Comparison of ENCODE assay signal across 8 cellular contexts in the genomic region with DNA sequence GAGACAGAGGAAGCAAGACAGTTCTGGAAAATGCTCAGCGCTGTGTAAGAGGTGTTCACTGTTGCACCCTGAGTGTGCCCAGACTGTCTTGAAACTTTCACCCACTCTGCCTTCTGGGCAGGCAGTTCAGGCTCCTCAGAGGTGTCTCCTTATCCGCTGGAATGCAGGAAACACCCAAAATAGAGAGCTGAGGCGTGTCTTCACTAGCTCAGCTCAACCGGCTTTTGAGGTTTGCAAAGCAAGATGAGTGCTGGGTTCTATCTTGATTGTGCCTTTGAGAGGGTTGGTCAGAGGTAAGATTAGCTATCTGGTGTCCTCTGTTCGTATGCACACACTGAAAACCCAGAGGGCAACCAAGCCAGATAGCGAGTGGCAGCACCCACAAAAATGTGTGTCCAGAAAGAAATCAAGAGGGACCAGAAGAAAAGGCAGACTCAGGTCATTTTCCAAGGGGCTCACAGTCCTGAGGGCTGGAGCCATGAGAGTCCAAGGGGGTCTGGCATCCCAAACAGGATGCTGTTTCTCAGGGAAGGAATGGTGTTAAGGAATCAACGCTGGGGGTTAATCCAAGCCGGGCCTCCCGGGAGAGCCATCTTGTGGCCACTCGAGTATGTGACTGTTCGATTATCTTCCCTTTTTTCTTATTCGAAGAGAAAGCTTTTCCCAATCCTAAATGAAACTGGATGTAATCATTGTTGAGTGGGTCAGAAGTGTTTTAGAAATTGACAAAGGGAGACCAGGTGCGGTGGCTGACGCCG. TPM values are rescaled to one million over a fixed set of nuclear protein-coding genes. Genes with fewer than 3 reads are reported as not detected.
A peak's percentile ranks its signal among the peaks of the same experiment; 100 is the strongest.
DNase-seq lines count a peak whose midpoint lies in the region; ATAC-seq and TF ChIP-seq lines count a peak whose summit lies in the region.

No MANE protein-coding gene starts in this region.

- no peak overlapping the region for H2BK12ac ChIP-seq in H9 (ENCODE audit: insufficient read length, low read depth, low read length)

- no peak overlapping the region for H2AK5ac ChIP-seq in H9 (ENCODE audit: insufficient read length, low read length)

- H3K27ac Mint-ChIP-seq in H9: peak overlapping the region in 1 of 3 experiments; percentile 75; a peak in 2 of 7 replicates

- no peaks in the 10 kb centered on the region for H3K9me3 ChIP-seq in A673 (ENCODE audit: low read depth, low read length, poor library complexity, severe bottlenecking)
- H3K9me3 ChIP-seq in H9 (ENCODE audit: control insufficient read depth, low read depth, low read length): no peaks in the 10 kb centered on the region
- no peaks in the 10 kb centered on the region for H3K9me3 ChIP-seq in adrenal gland (replicated peaks in 1 of 3)

- H4K5ac ChIP-seq in H9 (ENCODE audit: insufficient read length, low read depth, low read length): no peak overlapping the region

- no peaks in the 10 kb centered on the region for H3K79me2 ChIP-seq in H9 (ENCODE audit: insufficient read depth, low read length)

- H3K36me3 ChIP-seq in A673 (ENCODE audit: insufficient read depth, low read length, poor library complexity, severe bottlenecking): no peaks in the 10 kb centered on the region
- no peaks in the 10 kb centered on the region for H3K36me3 ChIP-seq in adrenal gland (replicated peaks in 1 of 2)

- no peak overlapping the region for H2BK20ac ChIP-seq in H9 (ENCODE audit: low read depth, low read length, poor library complexity, severe bottlenecking)

- H3K4me2 ChIP-seq in H9 (ENCODE audit: insufficient read depth, insufficient read length, low read length): no peak overlapping the region

- peak; percentile 35 for DNase-seq in A673 (ENCODE audit: low spot score)
- peak; percentile 62 for DNase-seq in H9
- no peak for DNase-seq in adrenal gland
- DNase-seq in inferior parietal cortex (ENCODE audit: extremely low spot score): peak; percentile 26
- no peak for DNase-seq in NCI-H524 (lab: John Stamatoyannopoulos, UW)
- no peak for DNase-seq in COR-L47 (lab: John Stamatoyannopoulos, UW)

- peaks cover 39 to 50% of the 10 kb centered on the region in 2 experiments for H3K4me1 Mint-ChIP-seq in H9

- H3K23ac ChIP-seq in H9 (ENCODE audit: insufficient read length, low read depth, low read length): no peak overlapping the region

- peaks cover 36% of the 10 kb centered on the region for H3K27me3 Mint-ChIP-seq in H9 (ENCODE audit: low read depth)

- H3K4ac ChIP-seq in H9 (ENCODE audit: low read depth, low read length): no peak overlapping the region

- no peak overlapping the region for H2BK120ac ChIP-seq in H9 (ENCODE audit: low read depth, low read length, poor library complexity, severe bottlenecking)

- no peak overlapping the region for H2BK15ac ChIP-seq in H9 (ENCODE audit: low read depth, low read length)

- no peak overlapping the region for H3K4me3 Mint-ChIP-seq in H9

- no peak overlapping the region for H3K56ac ChIP-seq in H9 (ENCODE audit: insufficient read length, low read depth, low read length)

- no peak overlapping the region for H3K4me3 ChIP-seq in A673 (ENCODE audit: low read depth, low read length, poor library complexity, severe bottlenecking)
- H3K4me3 ChIP-seq in adrenal gland: no peak overlapping the region

- TF ChIP-seq POLR2A in adrenal gland (IDR thresholded peaks at IDR 0.05): no peak

- no peak overlapping the region for H4K91ac ChIP-seq in H9 (ENCODE audit: insufficient read length, low read depth, low read length)

- H4K8ac ChIP-seq in H9 (replicated peaks; ENCODE audit: insufficient read length, low read depth, low read length): no peak overlapping the region

- no peak overlapping the region for H3K14ac ChIP-seq in H9 (ENCODE audit: insufficient read depth, low read length)

- no peaks in the 10 kb centered on the region for H4K20me1 ChIP-seq in H9 (ENCODE audit: control insufficient read depth, insufficient read depth, insufficient read length)

- POLR2A ChIA-PET in A673 (lab: Charles Lee; ENCODE audit: low non-redundant PET): no interaction called here

- no peak overlapping the region for H2AFZ ChIP-seq in H9 (ENCODE audit: low read length)

- H3K79me1 ChIP-seq in H9 (ENCODE audit: insufficient read depth, low read depth, low read length, poor library complexity, severe bottlenecking): no peaks in the 10 kb centered on the region

- no peak overlapping the region for H3T11ph ChIP-seq in H9 (ENCODE audit: low read length)

- H3K4me1 ChIP-seq in A673 (ENCODE audit: insufficient read depth, low read length, poor library complexity, severe bottlenecking) (no peaks in the 10 kb centered on the region), H9 (ENCODE audit: insufficient read depth, low read length) (peaks cover 4% of the 10 kb centered on the region; the same call in 1 of the 2 replicates), adrenal gland (replicated peaks in 1 of 2) (no peaks in the 10 kb centered on the region)

- WGBS in H9 (ENCODE audit: extremely low coverage, insufficient read length, low lambda C conversion rate): no CpG with 5 or more reads among the region's 15 CpGs
- 61 to 65% (median 64%) methylated on average over 15 of the region's 15 CpGs for WGBS in adrenal gland, 4 donors

- BruUV-seq in A673 (replicated peaks; lab: Mats Ljungman, UMichigan): no TSS peak

- H3K36me3 Mint-ChIP-seq in H9 (ENCODE audit: insufficient read depth in 1 of 3, low read depth in 3 of 3): no peaks in the 10 kb centered on the region; a peak in 1 of 7 replicates

- H2BK5ac ChIP-seq in H9 (ENCODE audit: insufficient read length, low read length): no peak overlapping the region

- CTCF ChIA-PET in A673 (lab: Charles Lee): interaction anchor here (1.1 kb wide), 1 partner anchor 656 kb away, joined by 6 read pairs; no protein-coding TSS in a partner anchor

- H3K27me3 ChIP-seq in A673 (replicated peaks; ENCODE audit: insufficient read depth, low read depth, low read length, poor library complexity) (no peaks in the 10 kb centered on the region), H9 (ENCODE audit: insufficient read depth, low read length) (no peaks in the 10 kb centered on the region), adrenal gland (no peaks in the 10 kb centered on the region)

- H3K9ac ChIP-seq in H9 (ENCODE audit: extremely low read depth, insufficient read length, low read length): no peak overlapping the region

- ATAC-seq in GM21786 (IDR thresholded peaks at IDR 0.05; ENCODE audit: unreplicated experiment) (no peak), HG02970 (IDR thresholded peaks at IDR 0.05; ENCODE audit: low FRiP score, unreplicated experiment) (no peak)

- no peak overlapping the region for H3K18ac ChIP-seq in H9 (ENCODE audit: insufficient read length, low read depth, low read length)

- no peaks in the 10 kb centered on the region for H3K23me2 ChIP-seq in H9 (ENCODE audit: insufficient read length, low read depth, low read length, poor library complexity, severe bottlenecking)

- TF ChIP-seq CTCF in A673 (conservative IDR thresholded peaks at IDR 0.05; ENCODE audit: low read depth, low read length) (peak; percentile 45; the same call in 1 of the 2 replicates), H9 (conservative IDR thresholded peaks at IDR 0.05) (peak; percentile 62), adrenal gland (IDR thresholded peaks at IDR 0.05) (peak; percentile 9 to 35 (median 28))

- intact Hi-C loops in A673 (cut with micrococcal nuclease; ENCODE audit: unreplicated experiment): loop anchor here (1.0 kb wide), 1 partner anchor 657 kb away; no protein-coding TSS in a partner anchor
- intact Hi-C loops in adrenal gland (cut with DNase I): loop anchor here in 1 of 2 donors (5.0 kb wide), 1 partner anchor 655 kb away; no protein-coding TSS in a partner anchor

- H3K9me3 Mint-ChIP-seq in H9: peaks cover 0 to 12% of the 10 kb centered on the region in 2 experiments; a peak in 3 of 5 replicates

- H3K27ac ChIP-seq in A673 (ENCODE audit: low read depth, low read length, poor library complexity, severe bottlenecking) (no peak overlapping the region), H9 (ENCODE audit: insufficient read length, low read depth, low read length) (no peak overlapping the region), adrenal gland (no peak overlapping the region)

RNA-seq across cellular contexts. Expression of gene TBX3, which starts 47.1 kb away (rescaled TPM):
- 1.0 and 1.4 TPM in 2 replicates for total RNA-seq in A673 (2021)
- 0.04 and 0.07 TPM in 2 replicates for total RNA-seq in H9 (2021)
- 100 to 1,000 TPM; 273 to 602 (median 396) TPM for total RNA-seq in adrenal gland
- 100 to 1,000 TPM; 172 to 216 (median 181) TPM for polyA plus RNA-seq in adrenal gland

Comparison
In these comparisons a context has a peak if more than half of its experiments do, and no peak if none do; other contexts are left out.
1. DNase-seq: peak in A673 (single experiment), H9 (single experiment) and inferior parietal cortex (single experiment); none in adrenal gland (0 of 7), NCI-H524 (0 of 2) and COR-L47 (single experiment).
2. RNA of gene TBX3, which starts 47.1 kb away (total RNA-seq): 273 to 602 TPM in adrenal gland; 1.0 to 1.4 TPM in A673 and 0.04 to 0.07 TPM in H9; every median in the first group is over 100 times any median in the second.
3. Peak in every context shown above with its lines, with median percentiles within 50 percentile points of each other: CTCF ChIP-seq.